17 cellular contexts compared by ENCODE assay signal in genomic region chr5:33738967-33739366, GRCh38.
DNase-seq lines count a peak whose midpoint lies in the region; ATAC-seq, FAIRE-seq and TF ChIP-seq lines count a peak whose summit lies in the region.
"Had no signal": no experiment of that assay in that cellular context is flagged by ENCODE, and none has a peak within 500 bp of the region (broad histone marks: within the 10 kb centered on the region; RNA-seq: fewer than 3 reads in every experiment).

No MANE protein-coding gene starts in this region.

- H3K4me3 ChIP-seq in mammary epithelial cell (replicated peaks in 1 of 3; ENCODE audit: insufficient read depth in 1 of 3, low read depth in 2 of 3, low read length in 3 of 3) (no peak overlapping the region), mesenchymal stem cell (ENCODE audit: insufficient read depth in 1 of 2, low read depth in 1 of 2, low read length in 2 of 2) (no peak overlapping the region)
- H3K4me3 ChIP-seq: GM23338 had no signal

- no peak overlapping the region for H2AFZ ChIP-seq in mammary epithelial cell (ENCODE audit: low read depth, low read length)
- H2AFZ ChIP-seq in mesenchymal stem cell (ENCODE audit: low read depth, low read length) = no peak overlapping the region
- H2AFZ ChIP-seq: GM23338 had no signal

- no peak overlapping the region for H3K27ac Mint-ChIP-seq in activated CD4-positive, alpha-beta memory T cell treated with anti-CD3 and anti-CD28 coated beads, Interleukin-2, amount 10 ng/mL, durations not matched to agents 7 days and 5 days
- H3K27ac Mint-ChIP-seq: CD14-positive monocyte; CD8-positive, alpha-beta T cell; GM23338 had no signal

- no peak overlapping the region for H3K4me3 Mint-ChIP-seq in activated CD4-positive, alpha-beta memory T cell treated with anti-CD3 and anti-CD28 coated beads, Interleukin-2, amount 10 ng/mL, durations not matched to agents 7 days and 5 days
- H3K4me3 Mint-ChIP-seq: CD14-positive monocyte; CD8-positive, alpha-beta T cell; GM23338 had no signal

- H3K27me3 ChIP-seq in mammary epithelial cell (ENCODE audit: insufficient read depth, low read length) = no peaks in the 10 kb centered on the region
- H3K27me3 ChIP-seq in mesenchymal stem cell (ENCODE audit: control insufficient read depth in 1 of 2, insufficient read depth in 1 of 2, low read length in 2 of 2) = no peaks in the 10 kb centered on the region
- H3K27me3 ChIP-seq: BE2C had no signal

- no TSS peak for BruUV-seq in mammary epithelial cell (replicated peaks; lab: Mats Ljungman, UMichigan)

- FAIRE-seq in GM12891 (lab: Jason Lieb, UNC) = peak; percentile 16

- in situ Hi-C loops in T47D (cut with HindIII; ENCODE audit: low pct_unique_long_range_greater_than_20kb, low sequenced_read_pairs) (no loop called here), mammary epithelial cell (cut with MboI; ENCODE audit: low sequenced_read_pairs in 2 of 2) (no loop called here)

- peak overlapping the region; percentile 33 to 63 for H3K4ac ChIP-seq in mesenchymal stem cell (ENCODE audit: low read depth in 1 of 2, low read length in 2 of 2)

- peak overlapping the region; percentile 37 for H2BK15ac ChIP-seq in mesenchymal stem cell (ENCODE audit: low read depth, poor library complexity, severe bottlenecking)

- dilution Hi-C loops in mammary epithelial cell (cut with HindIII; ENCODE audit: low sequenced_read_pairs) = no loop called here

- H2BK120ac ChIP-seq in mesenchymal stem cell (ENCODE audit: low read depth, low read length) = no peak overlapping the region

- ATAC-seq in GM21825 (IDR thresholded peaks at IDR 0.05; ENCODE audit: unreplicated experiment) = no peak
- ATAC-seq: CD8-positive, alpha-beta T cell; GM23338 had no signal

- H2BK12ac ChIP-seq in mesenchymal stem cell (ENCODE audit: low read length in 2 of 2) = peak overlapping the region; percentile 34 to 85

- no peak overlapping the region for H3K9ac ChIP-seq in mammary epithelial cell (ENCODE audit: insufficient read depth, low read length)
- no peak overlapping the region for H3K9ac ChIP-seq in mesenchymal stem cell (ENCODE audit: low read length)

- peak overlapping the region; percentile 87 for H4K8ac ChIP-seq in mesenchymal stem cell (ENCODE audit: low read length)

- H3K9me3 ChIP-seq in mammary epithelial cell (replicated peaks; ENCODE audit: insufficient read depth, low read length) (no peaks in the 10 kb centered on the region), mesenchymal stem cell (ENCODE audit: control insufficient read depth, low read length) (no peaks in the 10 kb centered on the region)
- H3K9me3 ChIP-seq: BE2C had no signal

- TF ChIP-seq CTCF in mammary epithelial cell (conservative IDR thresholded peaks at IDR 0.05 in 1 of 2, IDR thresholded peaks at IDR 0.05 in 1 of 2; ENCODE audit: extremely low read depth in 1 of 2, insufficient read depth in 1 of 2, low read depth in 1 of 2, low read length in 2 of 2) (no peak), VCaP (conservative IDR thresholded peaks at IDR 0.05) (no peak)

- peaks cover 24% of the 10 kb centered on the region for H3K79me1 ChIP-seq in mesenchymal stem cell (replicated peaks; ENCODE audit: low read length, poor library complexity, severe bottlenecking)

- POLR2A ChIA-PET in activated CD4-positive, alpha-beta memory T cell treated with anti-CD3 and anti-CD28 coated beads, Interleukin-2, amount 10 ng/mL, durations not matched to agents 7 days and 5 days (lab: Charles Lee) = no interaction called here

- H4K91ac ChIP-seq in mesenchymal stem cell (ENCODE audit: low read length) = peak overlapping the region; percentile 83

- peak overlapping the region; percentile 67 to 85 for H3K18ac ChIP-seq in mesenchymal stem cell (ENCODE audit: low read depth in 1 of 2, low read length in 2 of 2)

- H3K4me2 ChIP-seq in mammary epithelial cell (ENCODE audit: insufficient read depth, low read depth, low read length) = no peak overlapping the region
- H3K4me2 ChIP-seq in mesenchymal stem cell (ENCODE audit: low read length, poor library complexity, severe bottlenecking) = no peak overlapping the region
- H3K4me2 ChIP-seq: GM23338 had no signal

- intact Hi-C loops in mammary epithelial cell (cut with micrococcal nuclease) = no loop called here

- H2BK5ac ChIP-seq in mesenchymal stem cell (ENCODE audit: low read depth, low read length, poor library complexity, severe bottlenecking) = no peak overlapping the region

- H3K14ac ChIP-seq in mesenchymal stem cell (ENCODE audit: low read length in 2 of 2) = peak overlapping the region in 1 of 2 experiments; percentile 68

- CTCF ChIA-PET in mammary epithelial cell (lab: Charles Lee; ENCODE audit: low non-redundant PET) = no interaction called here
- CTCF ChIA-PET in activated CD4-positive, alpha-beta memory T cell treated with anti-CD3 and anti-CD28 coated beads, Interleukin-2, amount 10 ng/mL, durations not matched to agents 7 days and 5 days (lab: Charles Lee) = no interaction called here

- H4K20me1 ChIP-seq in mammary epithelial cell (ENCODE audit: insufficient read depth, low read length) = no peaks in the 10 kb centered on the region

- H3K27me3 Mint-ChIP-seq in activated CD4-positive, alpha-beta memory T cell treated with anti-CD3 and anti-CD28 coated beads, Interleukin-2, amount 10 ng/mL, durations not matched to agents 7 days and 5 days = no peaks in the 10 kb centered on the region

- H3K27ac ChIP-seq in mammary epithelial cell (ENCODE audit: insufficient read depth, low read depth, low read length) (no peak overlapping the region), VCaP (peak overlapping the region; percentile 31), mesenchymal stem cell (ENCODE audit: low read length, poor library complexity, severe bottlenecking) (no peak overlapping the region)

- no peak for TF ChIP-seq POLR2A in GM12891 (IDR thresholded peaks at IDR 0.05; ENCODE audit: low read depth, low read length)

- H3K23ac ChIP-seq in mesenchymal stem cell (ENCODE audit: low read length in 2 of 2) = no peak overlapping the region

- H3K4me1 ChIP-seq in mammary epithelial cell (ENCODE audit: insufficient read depth, low read length) (no peaks in the 10 kb centered on the region), mesenchymal stem cell (ENCODE audit: control insufficient read depth, insufficient read depth, low read depth, low read length) (peaks cover 18% of the 10 kb centered on the region)
- H3K4me1 ChIP-seq: BE2C had no signal

- peak; percentile 18 to 80 for DNase-seq in T47D (ENCODE audit: low read depth in 1 of 2, low spot score in 1 of 2)
- no peak for DNase-seq in mammary epithelial cell
- DNase-seq in GM12891 (ENCODE audit: insufficient read length, low spot score) = no peak
- DNase-seq in mesenchymal stem cell = no peak
- DNase-seq in NCI-H446 treated with DMSO at 0.1 percent for 48 hours (lab: John Stamatoyannopoulos, UW) = no peak
- DNase-seq in activated CD4-positive, alpha-beta memory T cell treated with anti-CD3 and anti-CD28 coated beads, Interleukin-2, amount 10 ng/mL, durations not matched to agents 7 days and 5 days = no peak
- DNase-seq: 8988T; BE2C; CD8-positive, alpha-beta T cell; COR-L47; DMS53; GF-D8; H7 had no signal

- H3K79me2 ChIP-seq in mammary epithelial cell (ENCODE audit: insufficient read depth, low read length) = no peaks in the 10 kb centered on the region

- H3K4me1 Mint-ChIP-seq in activated CD4-positive, alpha-beta memory T cell treated with anti-CD3 and anti-CD28 coated beads, Interleukin-2, amount 10 ng/mL, durations not matched to agents 7 days and 5 days = no peaks in the 10 kb centered on the region
- H3K4me1 Mint-ChIP-seq: CD14-positive monocyte had no signal

- 94% methylated on average over 5 of the region's 6 CpGs for whole genome bisulfite sequencing in mammary epithelial cell (ENCODE audit: low coverage, missing lambda C conversion rate)
- WGBS in mesenchymal stem cell = 89% methylated on average over 6 of the region's 6 CpGs

- H3K36me3 ChIP-seq in mammary epithelial cell (ENCODE audit: insufficient read depth, low read length) = no peaks in the 10 kb centered on the region
- peaks cover 8 to 17% of the 10 kb centered on the region in 2 experiments for H3K36me3 ChIP-seq in mesenchymal stem cell (ENCODE audit: control insufficient read depth in 1 of 2, insufficient read depth in 2 of 2, low read depth in 1 of 2, low read length in 2 of 2)
- H3K36me3 ChIP-seq: BE2C had no signal

- no peaks in the 10 kb centered on the region for H3K9me3 Mint-ChIP-seq in activated CD4-positive, alpha-beta memory T cell treated with anti-CD3 and anti-CD28 coated beads, Interleukin-2, amount 10 ng/mL, durations not matched to agents 7 days and 5 days
- H3K9me3 Mint-ChIP-seq: CD8-positive, alpha-beta T cell; GM23338 had no signal

- H3K36me3 Mint-ChIP-seq in activated CD4-positive, alpha-beta memory T cell treated with anti-CD3 and anti-CD28 coated beads, Interleukin-2, amount 10 ng/mL, durations not matched to agents 7 days and 5 days (ENCODE audit: low read depth) = no peaks in the 10 kb centered on the region
- H3K36me3 Mint-ChIP-seq: CD14-positive monocyte; CD8-positive, alpha-beta T cell had no signal

- peak overlapping the region; percentile 0 for H2AK5ac ChIP-seq in mesenchymal stem cell (ENCODE audit: low read length, severe bottlenecking)

TF ChIP-seq in GM12891, 5 proteins besides CTCF, POLR2A, EP300 and RAD21:
- no peak for TF ChIP-seq POLR2AphosphoS5 (IDR thresholded peaks at IDR 0.05; ENCODE audit: low read depth, low read length)
- TF ChIP-seq SPI1 (IDR thresholded peaks at IDR 0.05; ENCODE audit: low read depth, low read length) = no peak
- no peak for TF ChIP-seq POU2F2 (IDR thresholded peaks at IDR 0.05; ENCODE audit: low read depth, low read length)
- TF ChIP-seq TAF1 (IDR thresholded peaks at IDR 0.05; ENCODE audit: low read depth, low read length) = no peak
- TF ChIP-seq PAX5 (IDR thresholded peaks at IDR 0.05; ENCODE audit: insufficient read depth, low read length, severe bottlenecking) = no peak

Comparison
In these comparisons a context has a peak if more than half of its experiments do, and no peak if none do; other contexts are left out.
1. DNase-seq: peak in T47D (2 of 2); none in mammary epithelial cell (single experiment), GM12891 (single experiment), mesenchymal stem cell (single experiment), NCI-H446 treated with DMSO at 0.1 percent for 48 hours (single experiment) and activated CD4-positive, alpha-beta memory T cell treated with anti-CD3 and anti-CD28 coated beads, Interleukin-2, amount 10 ng/mL, durations not matched to agents 7 days and 5 days (single experiment).